29 cellular contexts compared by ENCODE assay signal in genomic region chr2:236083934-236084333, GRCh38.
"Had no signal": no experiment of that assay in that cellular context is flagged by ENCODE, and none has a peak within 500 bp of the region (broad histone marks: within the 10 kb centered on the region; RNA-seq: fewer than 3 reads in every experiment).

No MANE protein-coding gene starts in this region.

- H3K4me3 ChIP-seq: PC-9 had no signal

- H3K27ac ChIP-seq: PC-9, VCaP had no signal

- ATAC-seq: activated CD8-positive, alpha-beta memory T cell treated with anti-CD3 and anti-CD28 coated beads, Interleukin-2, amount 10 ng/mL, durations not matched to agents 7 days and 5 days; activated naive CD8-positive, alpha-beta T cell treated with anti-CD3 and anti-CD28 coated beads, Interleukin-2, amount 50 U/mL, for 24 hours had no signal

- H3K4me2 ChIP-seq: PC-9 had no signal

- DNase-seq: activated CD4-positive, alpha-beta memory T cell treated with anti-CD3 and anti-CD28 coated beads, Interleukin-2, amount 10 ng/mL, durations not matched to agents 7 days and 5 days; activated CD4-positive, alpha-beta T cell treated with anti-CD3 and anti-CD28 coated beads for 1 hour; activated CD4-positive, alpha-beta T cell treated with anti-CD3 and anti-CD28 coated beads for 48 hours; activated CD4-positive, CD25-positive, alpha-beta regulatory T cell; activated CD8-positive, alpha-beta memory T cell treated with anti-CD3 and anti-CD28 coated beads for 24 hours; activated CD8-positive, alpha-beta memory T cell treated with anti-CD3 and anti-CD28 coated beads, Interleukin-2, amount 10 ng/mL, durations not matched to agents 7 days and 5 days; activated CD8-positive, alpha-beta memory T cell treated with anti-CD3 and anti-CD28 coated beads, Interleukin-2, amount 50 U/mL, for 48 hours; activated effector memory CD4-positive, alpha-beta T cell treated with Interleukin-2 at 50 U/mL for 16 hours; activated naive CD4-positive, alpha-beta T cell treated with anti-CD3 and anti-CD28 coated beads, Interleukin-2, amount 10 ng/mL, durations not matched to agents 7 days and 5 days; activated naive CD8-positive, alpha-beta T cell treated with anti-CD3 and anti-CD28 coated beads, Interleukin-2, amount 50 U/mL, for 24 hours; activated T-cell treated with anti-CD3 and anti-CD28 coated beads, Interleukin-2, amount 50 U/mL, for 48 hours; anterior cingulate cortex; caudate nucleus; cerebellar nuclear complex; NCI-H1105 treated with DMSO at 0.1 percent for 48 hours; NCI-H1436; NCI-H1694; NCI-H2029; NCI-H2171; NCI-H510A; NCI-H526; NCI-H748 treated with DMSO at 0.1 percent for 48 hours; PC-9; Right ventricle myocardium superior; SW 1271; T-helper 1 cell; T-helper 2 cell; T-helper 9 cell had no signal
